ENCODE assay signal across 23 cellular contexts in the genomic region with DNA sequence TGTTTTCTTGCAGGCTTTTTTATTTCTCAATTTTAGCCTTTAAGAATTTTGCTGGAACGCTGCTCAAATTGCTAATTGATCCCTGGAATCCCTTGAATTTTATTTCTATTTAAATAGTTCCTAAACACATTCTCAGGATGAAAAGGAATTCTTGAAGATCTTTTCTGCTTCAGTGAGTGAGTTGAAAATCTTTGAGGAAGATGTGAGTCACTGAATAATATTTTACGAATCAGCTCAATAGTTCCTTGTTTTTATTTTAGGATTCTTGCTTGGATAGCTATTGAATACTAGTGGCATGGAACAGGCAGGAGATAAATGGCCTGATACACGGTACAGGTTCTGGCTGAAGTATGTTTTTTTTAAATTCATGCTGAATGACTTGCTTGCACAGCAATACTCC.
"Had no signal": no experiment of that assay in that cellular context is flagged by ENCODE, and none has a peak within 500 bp of the region (broad histone marks: within the 10 kb centered on the region; RNA-seq: fewer than 3 reads in every experiment).

No MANE protein-coding gene starts in this region.

- H3K36me3 ChIP-seq: brain microvascular endothelial cell, uterus had no signal

- H3K36me3 Mint-ChIP-seq: memory B cell had no signal

- H3K9me3 Mint-ChIP-seq: activated CD4-positive, alpha-beta memory T cell treated with anti-CD3 and anti-CD28 coated beads, Interleukin-2, amount 10 ng/mL, durations not matched to agents 7 days and 5 days; activated CD4-positive, alpha-beta T cell treated with anti-CD3 and anti-CD28 coated beads, Interleukin-2, amount 10 ng/mL, durations not matched to agents 24 days and 14 days; activated naive CD8-positive, alpha-beta T cell treated with anti-CD3 and anti-CD28 coated beads, Interleukin-2, amount 50 U/mL, for 24 hours; dendritic cell treated with granulocyte-macrophage colony-stimulating factor and Interleukin-4, amounts not matched to agents 40 ng/mL and 50 ng/mL, for 4 days; memory B cell; nephron; stimulated activated naive B cell treated with anti-CD40 and anti-IgM and Interleukin-4, amounts not matched to agents 10 μg/mL and 1 μg/mL and 100 μg/mL, for 72 hours had no signal

- ATAC-seq: activated naive CD8-positive, alpha-beta T cell treated with anti-CD3 and anti-CD28 coated beads, Interleukin-2, amount 50 U/mL, for 24 hours; esophagus mucosa; sciatic nerve; stimulated activated naive B cell treated with anti-CD40 and anti-IgM and Interleukin-4, amounts not matched to agents 10 μg/mL and 1 μg/mL and 100 μg/mL, for 72 hours had no signal

- H3K27ac Mint-ChIP-seq: activated CD4-positive, alpha-beta memory T cell treated with anti-CD3 and anti-CD28 coated beads, Interleukin-2, amount 10 ng/mL, durations not matched to agents 7 days and 5 days; activated CD4-positive, alpha-beta T cell treated with anti-CD3 and anti-CD28 coated beads, Interleukin-2, amount 10 ng/mL, durations not matched to agents 24 days and 14 days; activated naive CD8-positive, alpha-beta T cell treated with anti-CD3 and anti-CD28 coated beads, Interleukin-2, amount 50 U/mL, for 24 hours; dendritic cell treated with granulocyte-macrophage colony-stimulating factor and Interleukin-4, amounts not matched to agents 40 ng/mL and 50 ng/mL, for 4 days; memory B cell; nephron; stimulated activated naive B cell treated with anti-CD40 and anti-IgM and Interleukin-4, amounts not matched to agents 10 μg/mL and 1 μg/mL and 100 μg/mL, for 72 hours had no signal

- H3K4me3 Mint-ChIP-seq: activated CD4-positive, alpha-beta memory T cell treated with anti-CD3 and anti-CD28 coated beads, Interleukin-2, amount 10 ng/mL, durations not matched to agents 7 days and 5 days; activated CD4-positive, alpha-beta T cell treated with anti-CD3 and anti-CD28 coated beads, Interleukin-2, amount 10 ng/mL, durations not matched to agents 24 days and 14 days; activated naive CD8-positive, alpha-beta T cell treated with anti-CD3 and anti-CD28 coated beads, Interleukin-2, amount 50 U/mL, for 24 hours; dendritic cell treated with granulocyte-macrophage colony-stimulating factor and Interleukin-4, amounts not matched to agents 40 ng/mL and 50 ng/mL, for 4 days; memory B cell; nephron; stimulated activated naive B cell treated with anti-CD40 and anti-IgM and Interleukin-4, amounts not matched to agents 10 μg/mL and 1 μg/mL and 100 μg/mL, for 72 hours had no signal

- DNase-seq: activated CD4-positive, alpha-beta memory T cell treated with anti-CD3 and anti-CD28 coated beads, Interleukin-2, amount 10 ng/mL, durations not matched to agents 7 days and 5 days; activated CD4-positive, alpha-beta T cell treated with anti-CD3 and anti-CD28 coated beads, Interleukin-2, amount 10 ng/mL, durations not matched to agents 24 days and 14 days; activated effector memory CD4-positive, alpha-beta T cell treated with anti-CD3 and anti-CD28 coated beads, Interleukin-2, amount 50 U/mL, for 16 hours; activated naive CD4-positive, alpha-beta T cell treated with anti-CD3 and anti-CD28 coated beads, Interleukin-2, amount 50 U/mL, for 16 hours; activated naive CD8-positive, alpha-beta T cell treated with anti-CD3 and anti-CD28 coated beads, Interleukin-2, amount 50 U/mL, for 24 hours; brain microvascular endothelial cell; caudate nucleus; effector CD4-positive, alpha-beta T cell; foreskin melanocyte; left cardiac atrium; occipital lobe; posterior cingulate gyrus; small intestine; stimulated activated CD4-positive, alpha-beta T cell treated with anti-CD3 and anti-CD28 coated beads, Interleukin-15, amount 100 ng/mL, for 24 hours; stimulated activated naive B cell treated with anti-CD40 and anti-IgM and Interleukin-4, amounts not matched to agents 10 μg/mL and 1 μg/mL and 100 μg/mL, for 72 hours; T-helper 1 cell; T-helper 9 cell; uterus had no signal

- H3K27me3 ChIP-seq: brain microvascular endothelial cell, uterus had no signal

- H3K4me1 Mint-ChIP-seq: activated CD4-positive, alpha-beta memory T cell treated with anti-CD3 and anti-CD28 coated beads, Interleukin-2, amount 10 ng/mL, durations not matched to agents 7 days and 5 days; activated CD4-positive, alpha-beta T cell treated with anti-CD3 and anti-CD28 coated beads, Interleukin-2, amount 10 ng/mL, durations not matched to agents 24 days and 14 days; activated naive CD8-positive, alpha-beta T cell treated with anti-CD3 and anti-CD28 coated beads, Interleukin-2, amount 50 U/mL, for 24 hours; memory B cell; stimulated activated naive B cell treated with anti-CD40 and anti-IgM and Interleukin-4, amounts not matched to agents 10 μg/mL and 1 μg/mL and 100 μg/mL, for 72 hours had no signal

- H3K27ac ChIP-seq: brain microvascular endothelial cell, uterus had no signal

- H3K4me3 ChIP-seq: uterus had no signal

- H3K9me3 ChIP-seq: uterus had no signal

- H3K4me1 ChIP-seq: uterus had no signal
